Comparison of ENCODE assay signal across 1 cellular context in genomic region chr16:56263711-56264608, GRCh38.
TF ChIP-seq lines count a peak whose summit lies in the region.

No MANE protein-coding gene starts in this region.

TF ChIP-seq in HepG2, 621 proteins besides CTCF, POLR2A, EP300 and RAD21 (continued from another document and continues in another):
- TF ChIP-seq GABPA (IDR thresholded peaks at IDR 0.05; ENCODE audit: low read depth, low read length) (no peak), GABPA (CRISPR knock-in tag; IDR thresholded peaks at IDR 0.05; ENCODE audit: low read depth) (peak; percentile 62), RERE (CRISPR knock-in tag; IDR thresholded peaks at IDR 0.05; ENCODE audit: low read depth) (0 out of 2 replicates have a peak, but pooled peaks have one; percentile 15), ISL2 (CRISPR knock-in tag; IDR thresholded peaks at IDR 0.05) (0 out of 2 replicates have a peak, but pooled peaks have one; percentile 47), MIER2 (CRISPR knock-in tag; IDR thresholded peaks at IDR 0.05) (peak; percentile 56; the same call in 1 of the 2 replicates), MEIS1 (CRISPR knock-in tag; IDR thresholded peaks at IDR 0.05; ENCODE audit: borderline replicate concordance) (peak; percentile 97), HDAC1 (CRISPR knock-in tag; IDR thresholded peaks at IDR 0.05) (peak; percentile 51; the same call in 1 of the 2 replicates), ZNF780A (CRISPR knock-in tag; IDR thresholded peaks at IDR 0.05) (no peak), ETS1 (CRISPR knock-in tag; IDR thresholded peaks at IDR 0.05) (no peak), SRY (CRISPR knock-in tag; IDR thresholded peaks at IDR 0.05) (no peak), PAXIP1 (CRISPR knock-in tag; conservative IDR thresholded peaks at IDR 0.05) (peak; percentile 67), TSC22D2 (CRISPR knock-in tag; IDR thresholded peaks at IDR 0.05; ENCODE audit: borderline replicate concordance) (no peak), MAZ (IDR thresholded peaks at IDR 0.05; ENCODE audit: borderline replicate concordance, low read depth, low read length) (peak; percentile 92), MAZ (CRISPR knock-in tag; IDR thresholded peaks at IDR 0.05; ENCODE audit: low read depth) (peak; percentile 38; the same call in 1 of the 2 replicates), ZNF501 (CRISPR knock-in tag; IDR thresholded peaks at IDR 0.05) (no peak; the same call in 1 of the 2 replicates), CBX5 (CRISPR knock-in tag; IDR thresholded peaks at IDR 0.05; ENCODE audit: borderline replicate concordance) (peak; percentile 28; the same call in 1 of the 2 replicates), ZNF33A (CRISPR knock-in tag; IDR thresholded peaks at IDR 0.05; ENCODE audit: borderline replicate concordance) (no peak), ZFX (CRISPR knock-in tag; IDR thresholded peaks at IDR 0.05; ENCODE audit: low read depth) (peak; percentile 63), PHF21A (CRISPR knock-in tag; IDR thresholded peaks at IDR 0.05) (peak; percentile 25; the same call in 1 of the 2 replicates), TEAD3 (CRISPR knock-in tag; optimal IDR thresholded peaks at IDR 0.05; ENCODE audit: borderline replicate concordance) (peak; percentile 55), HNF4G (IDR thresholded peaks at IDR 0.05; ENCODE audit: borderline replicate concordance, low read depth, low read length) (peak; percentile 85), HNF4G (CRISPR knock-in tag; IDR thresholded peaks at IDR 0.05; ENCODE audit: borderline replicate concordance, low read depth) (peak; percentile 75; the same call in 1 of the 2 replicates), ZNF563 (CRISPR knock-in tag; IDR thresholded peaks at IDR 0.05) (peak; percentile 47; the same call in 1 of the 2 replicates), ZNF788 (CRISPR knock-in tag; IDR thresholded peaks at IDR 0.05; ENCODE audit: borderline replicate concordance) (peak; percentile 67; the same call in 1 of the 2 replicates), MEF2D (CRISPR knock-in tag; IDR thresholded peaks at IDR 0.05) (0 out of 2 replicates have a peak, but pooled peaks have one; percentile 52), POGK (CRISPR knock-in tag; conservative IDR thresholded peaks at IDR 0.05) (no peak), SP5 (CRISPR knock-in tag; IDR thresholded peaks at IDR 0.05; ENCODE audit: borderline replicate concordance, low read depth) (peak; percentile 41; the same call in 1 of the 2 replicates), ASH2L (IDR thresholded peaks at IDR 0.05; ENCODE audit: insufficient read length, low read depth, low read length) (peak; percentile 33), NCOR1 (IDR thresholded peaks at IDR 0.05; ENCODE audit: borderline replicate concordance, low read length) (peak; percentile 23; the same call in 1 of the 2 replicates), ZNF556 (CRISPR knock-in tag; IDR thresholded peaks at IDR 0.05; ENCODE audit: borderline replicate concordance) (0 out of 2 replicates have a peak, but pooled peaks have one; percentile 38), ZNF441 (CRISPR knock-in tag; IDR thresholded peaks at IDR 0.05; ENCODE audit: borderline replicate concordance) (no peak), TBX2 (CRISPR knock-in tag; IDR thresholded peaks at IDR 0.05; ENCODE audit: borderline replicate concordance) (peak; percentile 67; the same call in 1 of the 2 replicates), AGO2 (optimal IDR thresholded peaks at IDR 0.05; ENCODE audit: low read depth, low read length) (no peak), MXI1 (IDR thresholded peaks at IDR 0.05; ENCODE audit: borderline replicate concordance, low read depth, low read length) (0 out of 3 replicates have a peak, but pooled peaks have one; percentile 23), REPIN1 (CRISPR knock-in tag; IDR thresholded peaks at IDR 0.05; ENCODE audit: borderline replicate concordance, low read depth) (peak; percentile 57; the same call in 1 of the 2 replicates), ZNF605 (CRISPR knock-in tag; IDR thresholded peaks at IDR 0.05) (peak; percentile 52; the same call in 1 of the 2 replicates), CEBPG (CRISPR knock-in tag; IDR thresholded peaks at IDR 0.05) (peak; percentile 82), KDM3A (CRISPR knock-in tag; IDR thresholded peaks at IDR 0.05; ENCODE audit: low read depth) (0 out of 2 replicates have a peak, but pooled peaks have one; percentile 51)
- TF ChIP-seq, protein P1, sequence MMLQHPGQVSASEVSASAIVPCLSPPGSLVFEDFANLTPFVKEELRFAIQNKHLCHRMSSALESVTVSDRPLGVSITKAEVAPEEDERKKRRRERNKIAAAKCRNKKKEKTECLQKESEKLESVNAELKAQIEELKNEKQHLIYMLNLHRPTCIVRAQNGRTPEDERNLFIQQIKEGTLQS (CRISPR knock-in tag; IDR thresholded peaks at IDR 0.05) = peak; percentile 47; the same call in 1 of the 2 replicates
- TF ChIP-seq, protein P2, sequence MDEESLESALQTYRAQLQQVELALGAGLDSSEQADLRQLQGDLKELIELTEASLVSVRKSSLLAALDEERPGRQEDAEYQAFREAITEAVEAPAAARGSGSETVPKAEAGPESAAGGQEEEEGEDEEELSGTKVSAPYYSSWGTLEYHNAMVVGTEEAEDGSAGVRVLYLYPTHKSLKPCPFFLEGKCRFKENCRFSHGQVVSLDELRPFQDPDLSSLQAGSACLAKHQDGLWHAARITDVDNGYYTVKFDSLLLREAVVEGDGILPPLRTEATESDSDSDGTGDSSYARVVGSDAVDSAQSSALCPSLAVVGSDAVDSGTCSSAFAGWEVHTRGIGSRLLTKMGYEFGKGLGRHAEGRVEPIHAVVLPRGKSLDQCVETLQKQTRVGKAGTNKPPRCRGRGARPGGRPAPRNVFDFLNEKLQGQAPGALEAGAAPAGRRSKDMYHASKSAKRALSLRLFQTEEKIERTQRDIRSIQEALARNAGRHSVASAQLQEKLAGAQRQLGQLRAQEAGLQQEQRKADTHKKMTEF (CRISPR knock-in tag; IDR thresholded peaks at IDR 0.05) = peak; percentile 36; the same call in 1 of the 2 replicates
- TF ChIP-seq, protein P3, sequence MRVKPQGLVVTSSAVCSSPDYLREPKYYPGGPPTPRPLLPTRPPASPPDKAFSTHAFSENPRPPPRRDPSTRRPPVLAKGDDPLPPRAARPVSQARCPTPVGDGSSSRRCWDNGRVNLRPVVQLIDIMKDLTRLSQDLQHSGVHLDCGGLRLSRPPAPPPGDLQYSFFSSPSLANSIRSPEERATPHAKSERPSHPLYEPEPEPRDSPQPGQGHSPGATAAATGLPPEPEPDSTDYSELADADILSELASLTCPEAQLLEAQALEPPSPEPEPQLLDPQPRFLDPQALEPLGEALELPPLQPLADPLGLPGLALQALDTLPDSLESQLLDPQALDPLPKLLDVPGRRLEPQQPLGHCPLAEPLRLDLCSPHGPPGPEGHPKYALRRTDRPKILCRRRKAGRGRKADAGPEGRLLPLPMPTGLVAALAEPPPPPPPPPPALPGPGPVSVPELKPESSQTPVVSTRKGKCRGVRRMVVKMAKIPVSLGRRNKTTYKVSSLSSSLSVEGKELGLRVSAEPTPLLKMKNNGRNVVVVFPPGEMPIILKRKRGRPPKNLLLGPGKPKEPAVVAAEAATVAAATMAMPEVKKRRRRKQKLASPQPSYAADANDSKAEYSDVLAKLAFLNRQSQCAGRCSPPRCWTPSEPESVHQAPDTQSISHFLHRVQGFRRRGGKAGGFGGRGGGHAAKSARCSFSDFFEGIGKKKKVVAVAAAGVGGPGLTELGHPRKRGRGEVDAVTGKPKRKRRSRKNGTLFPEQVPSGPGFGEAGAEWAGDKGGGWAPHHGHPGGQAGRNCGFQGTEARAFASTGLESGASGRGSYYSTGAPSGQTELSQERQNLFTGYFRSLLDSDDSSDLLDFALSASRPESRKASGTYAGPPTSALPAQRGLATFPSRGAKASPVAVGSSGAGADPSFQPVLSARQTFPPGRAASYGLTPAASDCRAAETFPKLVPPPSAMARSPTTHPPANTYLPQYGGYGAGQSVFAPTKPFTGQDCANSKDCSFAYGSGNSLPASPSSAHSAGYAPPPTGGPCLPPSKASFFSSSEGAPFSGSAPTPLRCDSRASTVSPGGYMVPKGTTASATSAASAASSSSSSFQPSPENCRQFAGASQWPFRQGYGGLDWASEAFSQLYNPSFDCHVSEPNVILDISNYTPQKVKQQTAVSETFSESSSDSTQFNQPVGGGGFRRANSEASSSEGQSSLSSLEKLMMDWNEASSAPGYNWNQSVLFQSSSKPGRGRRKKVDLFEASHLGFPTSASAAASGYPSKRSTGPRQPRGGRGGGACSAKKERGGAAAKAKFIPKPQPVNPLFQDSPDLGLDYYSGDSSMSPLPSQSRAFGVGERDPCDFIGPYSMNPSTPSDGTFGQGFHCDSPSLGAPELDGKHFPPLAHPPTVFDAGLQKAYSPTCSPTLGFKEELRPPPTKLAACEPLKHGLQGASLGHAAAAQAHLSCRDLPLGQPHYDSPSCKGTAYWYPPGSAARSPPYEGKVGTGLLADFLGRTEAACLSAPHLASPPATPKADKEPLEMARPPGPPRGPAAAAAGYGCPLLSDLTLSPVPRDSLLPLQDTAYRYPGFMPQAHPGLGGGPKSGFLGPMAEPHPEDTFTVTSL (CRISPR knock-in tag; IDR thresholded peaks at IDR 0.05; ENCODE audit: borderline replicate concordance) = peak; percentile 74; the same call in 1 of the 2 replicates
